Comparison of ENCODE assay signal across 8 cellular contexts in genomic region chr1:155244368-155245162, GRCh38. TPM values are rescaled to one million over a fixed set of nuclear protein-coding genes. Genes with fewer than 3 reads are reported as not detected.
A peak's percentile ranks its signal among the peaks of the same experiment; 100 is the strongest.
DNase-seq lines count a peak whose midpoint lies in the region; ATAC-seq, FAIRE-seq and TF ChIP-seq lines count a peak whose summit lies in the region.

No MANE protein-coding gene starts in this region.

- peak overlapping the region; percentile 81 for H3K4me3 ChIP-seq in adipocyte (ENCODE audit: low read length)
- H3K4me3 ChIP-seq in heart left ventricle, result peak overlapping the region; percentile 46 to 77 (median 67)
- H3K4me3 ChIP-seq in upper lobe of left lung, result peak overlapping the region; percentile 54 to 68 (median 62)

- peak; percentile 93 for ATAC-seq in HG02798 (IDR thresholded peaks at IDR 0.05; ENCODE audit: poor library complexity, unreplicated experiment)
- ATAC-seq in heart left ventricle, result peak; percentile 94 to 96 (median 94)
- peak; percentile 94 to 97 for ATAC-seq in upper lobe of left lung (ENCODE audit: low FRiP score in 2 of 2)

- H3K27me3 ChIP-seq in adipocyte (replicated peaks; ENCODE audit: control insufficient read depth, insufficient read depth, low read length) (no peaks in the 10 kb centered on the region), heart left ventricle (peaks cover 0 to 4% (median 0%) of the 10 kb centered on the region in 9 donors), upper lobe of left lung (peaks cover 0 to 3% (median 0%) of the 10 kb centered on the region in 4 donors)

- peak in 1 of 4 donors; percentile 1 for TF ChIP-seq EP300 in upper lobe of left lung (IDR thresholded peaks at IDR 0.05)

- peaks cover 27% of the 10 kb centered on the region for H3K36me3 ChIP-seq in adipocyte (ENCODE audit: control insufficient read depth, insufficient read depth, low read length, severe bottlenecking)
- H3K36me3 ChIP-seq in heart left ventricle, result peaks cover 0 to 21% (median 12%) of the 10 kb centered on the region in 9 donors
- peaks cover 0 to 19% (median 13%) of the 10 kb centered on the region in 4 donors for H3K36me3 ChIP-seq in upper lobe of left lung

- peak overlapping the region; percentile 80 for H3K9ac ChIP-seq in adipocyte (ENCODE audit: low read length)

- FAIRE-seq in GM12891 (lab: Jason Lieb, UNC), result peak; percentile 31

- peak in 6 of 12 donors; percentile 24 to 56 (median 34) for TF ChIP-seq CTCF in heart left ventricle (IDR thresholded peaks at IDR 0.05)
- TF ChIP-seq CTCF in upper lobe of left lung (IDR thresholded peaks at IDR 0.05), result peak; percentile 78 to 100 (median 92)

- TF ChIP-seq POLR2A in GM12891 (IDR thresholded peaks at IDR 0.05; ENCODE audit: low read depth, low read length) (peak; percentile 92), heart left ventricle (IDR thresholded peaks at IDR 0.05) (peak in 1 of 2 donors; percentile 88), upper lobe of left lung (IDR thresholded peaks at IDR 0.05) (peak; percentile 68 to 98 (median 86))

- H3K27ac ChIP-seq in heart left ventricle, result peak overlapping the region; percentile 75 to 97 (median 90)
- H3K27ac ChIP-seq in upper lobe of left lung, result peak overlapping the region; percentile 89 to 92 (median 90)

- H3K4me1 ChIP-seq in adipocyte (ENCODE audit: control insufficient read depth, insufficient read depth, low read length), result peaks cover 20% of the 10 kb centered on the region
- H3K4me1 ChIP-seq in heart left ventricle, result peaks cover 0 to 41% (median 22%) of the 10 kb centered on the region in 12 donors
- peaks cover 26 to 44% (median 29%) of the 10 kb centered on the region in 4 donors for H3K4me1 ChIP-seq in upper lobe of left lung

- intact Hi-C loops in heart left ventricle (cut with DNase I), result loop anchor here in 5 of 10 donors (2.0 to 5.0 kb wide), 2 partner anchors 36 to 37 kb away; partner anchors contain the start of genes MTX1 (in 5 of the 5) and THBS3 (in 4 of the 5)
- intact Hi-C loops in posterior cingulate gyrus (cut with DNase I), result loop anchor here (1.0 to 5.0 kb wide), 2 partner anchors 17 to 37 kb away; partner anchors contain the start of genes MTX1 and THBS3

- DNase-seq in GM12891 (ENCODE audit: insufficient read length, low spot score) (peak; percentile 91), NCI-H1417 treated with DMSO at 0.1 percent for 48 hours (lab: John Stamatoyannopoulos, UW) (peak; percentile 89), SW 1271 (lab: John Stamatoyannopoulos, UW) (peak; percentile 93 to 95), adipocyte (ENCODE audit: low read depth) (peak; percentile 99), heart left ventricle (peak; percentile 97 to 99 (median 98)), posterior cingulate gyrus (peak; percentile 93 to 100 (median 98)), upper lobe of left lung (peak; percentile 92 to 99)

- H3K9me3 ChIP-seq in adipocyte (ENCODE audit: control insufficient read depth, low read length) (no peaks in the 10 kb centered on the region), heart left ventricle (no peaks in the 10 kb centered on the region), upper lobe of left lung (no peaks in the 10 kb centered on the region)

- WGBS in heart left ventricle, 4 donors, result 0 to 1% (median 1%) methylated on average over 45 to 53 of the region's 53 CpGs
- WGBS in upper lobe of left lung, 2 donors, result 1 to 2% methylated on average over 53 of the region's 53 CpGs

TF ChIP-seq in GM12891, 5 proteins besides CTCF, POLR2A, EP300 and RAD21:
- TF ChIP-seq PAX5 (IDR thresholded peaks at IDR 0.05; ENCODE audit: insufficient read depth, low read length, severe bottlenecking) (peak; percentile 99), TAF1 (IDR thresholded peaks at IDR 0.05; ENCODE audit: low read depth, low read length) (peak; percentile 80; the same call in 1 of the 2 replicates), POU2F2 (IDR thresholded peaks at IDR 0.05; ENCODE audit: low read depth, low read length) (peak; percentile 93), POLR2AphosphoS5 (IDR thresholded peaks at IDR 0.05; ENCODE audit: low read depth, low read length) (peak; percentile 94), SPI1 (IDR thresholded peaks at IDR 0.05; ENCODE audit: low read depth, low read length) (no peak)
TF ChIP-seq in GM12891: peak in this region for 4.

RNA-seq across cellular contexts. Expression of gene ENTREP3, which starts 10.7 kb away (rescaled TPM):
- 14.4 TPM for polyA plus RNA-seq in GM12891 (2012; ENCODE audit: low read depth, missing spikeins)
- total RNA-seq in heart left ventricle (10 to 100 TPM; 10.5 to 24.4 (median 12.8) TPM), upper lobe of left lung (10 to 100 TPM in 5 of 6 donors, 1 to 10 TPM in 1; 9.3 to 30.3 (median 20.6) TPM)
- 10 to 100 TPM in 1 of 2 donors, 1 to 10 TPM in 1; 5.1 to 21.6 TPM for polyA plus RNA-seq in heart left ventricle

RNA-seq across cellular contexts. Expression of gene SCAMP3, which starts 17.6 kb away (rescaled TPM):
- 51.5 TPM for polyA plus RNA-seq in GM12891 (2012; ENCODE audit: low read depth, missing spikeins)
- total RNA-seq in heart left ventricle (10 to 100 TPM; 51.2 to 92.8 (median 65.8) TPM), upper lobe of left lung (10 to 100 TPM; 61.5 to 96.1 (median 70.4) TPM)
- 100 to 1,000 TPM in 1 of 2 donors, 10 to 100 TPM in 1; 53.3 to 123 TPM for polyA plus RNA-seq in heart left ventricle

RNA-seq across cellular contexts. Expression of gene CLK2, which starts 28.7 kb away (rescaled TPM):
- polyA plus RNA-seq in GM12891 (2012; ENCODE audit: low read depth, missing spikeins), result 35.8 TPM
- 10 to 100 TPM in 8 of 9 donors, 1 to 10 TPM in 1; 9.6 to 26.1 (median 17.2) TPM for total RNA-seq in heart left ventricle
- 10 to 100 TPM; 15.9 to 22.8 TPM for polyA plus RNA-seq in heart left ventricle
- total RNA-seq in upper lobe of left lung, result 10 to 100 TPM; 32.7 to 92.2 (median 48.1) TPM

RNA-seq across cellular contexts. Expression of gene HCN3, which starts 32.7 kb away (rescaled TPM):
- polyA plus RNA-seq in GM12891 (2012; ENCODE audit: low read depth, missing spikeins), result 1.6 TPM
- total RNA-seq in heart left ventricle (1 to 10 TPM in 4 of 9 donors, under 1 TPM in 5; 0.49 to 1.7 (median 0.99) TPM), upper lobe of left lung (1 to 10 TPM; 1.1 to 6.3 (median 2.6) TPM)
- 1 to 10 TPM; 1.2 to 1.4 TPM for polyA plus RNA-seq in heart left ventricle

RNA-seq across cellular contexts. Expression of gene MTX1, which starts 36.1 kb away (rescaled TPM):
- polyA plus RNA-seq in GM12891 (2012; ENCODE audit: low read depth, missing spikeins), result 43.0 TPM
- total RNA-seq in heart left ventricle (10 to 100 TPM; 14.1 to 32.2 (median 19.3) TPM), upper lobe of left lung (10 to 100 TPM; 23.0 to 68.4 (median 37.4) TPM)
- 10 to 100 TPM; 28.1 to 37.1 TPM for polyA plus RNA-seq in heart left ventricle

Comparison
In these comparisons a context has a peak if more than half of its experiments do, and no peak if none do; other contexts are left out.
1. Peak in every context shown above with its lines: DNase-seq, ATAC-seq, H3K4me3 ChIP-seq and H3K27ac ChIP-seq.